ENCODE assay signal across 8 cellular contexts in genomic region chr1:184974086-184974836, GRCh38.
DNase-seq lines count a peak whose midpoint lies in the region; ATAC-seq and TF ChIP-seq lines count a peak whose summit lies in the region.

NIBAN1 (minus strand) TSS chr1:184974508; CDS start chr1:184974356, 152 bp downstream.

- ATAC-seq in GM18868 (IDR thresholded peaks at IDR 0.05; ENCODE audit: unreplicated experiment) = peak; percentile 58
- ATAC-seq in HG03066 (IDR thresholded peaks at IDR 0.05; ENCODE audit: low read depth, unreplicated experiment) = peak; percentile 53

- H3K36me3 Mint-ChIP-seq in nephron (ENCODE audit: low read depth) = no peaks in the 10 kb centered on the region
- peaks cover 9% of the 10 kb centered on the region for H3K36me3 Mint-ChIP-seq in stimulated activated naive CD8-positive, alpha-beta T cell treated with anti-CD3 and anti-CD28 coated beads, Interleukin-15, Interleukin-2, amounts not matched to agents 100 ng/mL and 50 ng/mL, for 24 hours (ENCODE audit: low read depth)

- H3K9me3 Mint-ChIP-seq in nephron = no peaks in the 10 kb centered on the region
- H3K9me3 Mint-ChIP-seq in stimulated activated naive CD8-positive, alpha-beta T cell treated with anti-CD3 and anti-CD28 coated beads, Interleukin-15, Interleukin-2, amounts not matched to agents 100 ng/mL and 50 ng/mL, for 24 hours = no peaks in the 10 kb centered on the region

- H3K4me1 Mint-ChIP-seq in nephron = peaks cover 17% of the 10 kb centered on the region
- peaks cover 64% of the 10 kb centered on the region for H3K4me1 Mint-ChIP-seq in stimulated activated naive CD8-positive, alpha-beta T cell treated with anti-CD3 and anti-CD28 coated beads, Interleukin-15, Interleukin-2, amounts not matched to agents 100 ng/mL and 50 ng/mL, for 24 hours (ENCODE audit: low read depth)

- H3K4me3 Mint-ChIP-seq in nephron = peak within 1 kb of the TSS; percentile 82 to 88 (median 88)
- H3K4me3 Mint-ChIP-seq in stimulated activated naive CD8-positive, alpha-beta T cell treated with anti-CD3 and anti-CD28 coated beads, Interleukin-15, Interleukin-2, amounts not matched to agents 100 ng/mL and 50 ng/mL, for 24 hours = peak within 1 kb of the TSS; percentile 96

- H3K27me3 Mint-ChIP-seq in nephron (ENCODE audit: low read depth) = peaks cover 65% of the 10 kb centered on the region
- H3K27me3 Mint-ChIP-seq in stimulated activated naive CD8-positive, alpha-beta T cell treated with anti-CD3 and anti-CD28 coated beads, Interleukin-15, Interleukin-2, amounts not matched to agents 100 ng/mL and 50 ng/mL, for 24 hours = peaks cover 21% of the 10 kb centered on the region

- DNase-seq in AG20443 (ENCODE audit: low spot score) (peak; percentile 77), NOMO-1 treated with DMSO at 0.1 percent for 48 hours (lab: John Stamatoyannopoulos, UW; ENCODE audit: unreplicated experiment) (peak; percentile 73), activated T-cell treated with anti-CD3 and anti-CD28 coated beads for 1 hour (ENCODE audit: low read depth) (peak; percentile 33), fibroblast of gingiva (ENCODE audit: low read depth) (peak; percentile 45)

- H3K27ac Mint-ChIP-seq in nephron = peak within 1 kb of the TSS in 2 of 3 experiments; percentile 21 to 29
- H3K27ac Mint-ChIP-seq in stimulated activated naive CD8-positive, alpha-beta T cell treated with anti-CD3 and anti-CD28 coated beads, Interleukin-15, Interleukin-2, amounts not matched to agents 100 ng/mL and 50 ng/mL, for 24 hours = peak within 1 kb of the TSS; percentile 100

- no peak for TF ChIP-seq CTCF in nephron (IDR thresholded peaks at IDR 0.05; ENCODE audit: unreplicated experiment in 3 of 3)

Comparison
In these comparisons a context has a peak if more than half of its experiments do, and no peak if none do; other contexts are left out.
1. Peak in every context shown above with its lines: DNase-seq and ATAC-seq.